15 cellular contexts compared by ENCODE assay signal in genomic region chr10:52615349-52615748, GRCh38.
A peak's percentile ranks its signal among the peaks of the same experiment; 100 is the strongest.
DNase-seq lines count a peak whose midpoint lies in the region; ATAC-seq and TF ChIP-seq lines count a peak whose summit lies in the region.
"Had no signal": no experiment of that assay in that cellular context is flagged by ENCODE, and none has a peak within 500 bp of the region (broad histone marks: within the 10 kb centered on the region; RNA-seq: fewer than 3 reads in every experiment).

No MANE protein-coding gene starts in this region.

- no peak for TF ChIP-seq CTCF in SK-N-SH (IDR thresholded peaks at IDR 0.05)
- TF ChIP-seq CTCF in dorsolateral prefrontal cortex (IDR thresholded peaks at IDR 0.05 in 54 of 56, conservative IDR thresholded peaks at IDR 0.05 in 2 of 56; ENCODE audit: low read depth in 1 of 56, partially characterized antibody in 56 of 56), result no peak
- TF ChIP-seq CTCF in CD14-positive monocyte (IDR thresholded peaks at IDR 0.05), result no peak
- TF ChIP-seq CTCF in gastroesophageal sphincter (IDR thresholded peaks at IDR 0.05), result no peak

- no peak for TF ChIP-seq POLR2A in gastroesophageal sphincter (IDR thresholded peaks at IDR 0.05)

- DNase-seq in GM23248 (peak; percentile 23), SK-N-SH (no peak), dorsolateral prefrontal cortex (no peak), superior temporal gyrus (ENCODE audit: extremely low spot score) (peak; percentile 46), CD14-positive monocyte (ENCODE audit: low spot score) (no peak), epidermal melanocyte (ENCODE audit: insufficient read length, low spot score) (no peak)
- DNase-seq: 8988T; Caco-2; CD8-positive, alpha-beta T cell; GDM1; GOT3; H9 had no signal

- no peaks in the 10 kb centered on the region for H3K4me1 Mint-ChIP-seq in CD14-positive monocyte
- H3K4me1 Mint-ChIP-seq: H9 had no signal

- intact Hi-C loops in dorsolateral prefrontal cortex (cut with DNase I) (no loop called here), CD14-positive monocyte (cut with micrococcal nuclease) (no loop called here)

- no peak overlapping the region for H3K27ac Mint-ChIP-seq in CD14-positive monocyte
- H3K27ac Mint-ChIP-seq: CD8-positive, alpha-beta T cell; H9 had no signal

- peaks cover 0 to 3% (median 1%) of the 10 kb centered on the region in 3 donors for H3K27me3 Mint-ChIP-seq in CD14-positive monocyte (ENCODE audit: low read depth in 3 of 3)

- H3K4me3 ChIP-seq in GM23248 (no peak overlapping the region), SK-N-SH (ENCODE audit: low read depth in 2 of 2, low read length in 1 of 2) (no peak overlapping the region), dorsolateral prefrontal cortex (no peak overlapping the region), gastroesophageal sphincter (no peak overlapping the region)
- H3K4me3 ChIP-seq: BLaER1 had no signal

- no peaks in the 10 kb centered on the region for H3K36me3 ChIP-seq in GM23248 (ENCODE audit: low read depth)
- no peaks in the 10 kb centered on the region for H3K36me3 ChIP-seq in SK-N-SH (replicated peaks in 1 of 2; ENCODE audit: control insufficient read depth in 1 of 2, insufficient read depth in 2 of 2, low read length in 1 of 2)
- H3K36me3 ChIP-seq in gastroesophageal sphincter, result no peaks in the 10 kb centered on the region
- H3K36me3 ChIP-seq: BLaER1 had no signal

- TF ChIP-seq RAD21 in SK-N-SH (IDR thresholded peaks at IDR 0.05; ENCODE audit: low read length), result no peak

- H3F3A ChIP-seq in GM23248 (ENCODE audit: insufficient read depth) (peaks cover 17% of the 10 kb centered on the region), SK-N-SH (replicated peaks; ENCODE audit: insufficient read depth) (peaks cover 19% of the 10 kb centered on the region)

- H3K79me2 ChIP-seq in GM23248 (ENCODE audit: insufficient read depth), result no peaks in the 10 kb centered on the region
- no peaks in the 10 kb centered on the region for H3K79me2 ChIP-seq in SK-N-SH (ENCODE audit: insufficient read depth)

- H3K4me3 Mint-ChIP-seq in CD14-positive monocyte, result no peak overlapping the region
- H3K4me3 Mint-ChIP-seq: CD8-positive, alpha-beta T cell; H9 had no signal

- H3K4me1 ChIP-seq in GM23248 (ENCODE audit: insufficient read depth), result peaks cover 36% of the 10 kb centered on the region
- H3K4me1 ChIP-seq in SK-N-SH (ENCODE audit: control insufficient read depth in 1 of 2, insufficient read depth in 2 of 2, low read depth in 1 of 2, low read length in 1 of 2), result peaks cover 9 to 13% of the 10 kb centered on the region in 2 experiments; a peak in 3 of 4 replicates
- H3K4me1 ChIP-seq in gastroesophageal sphincter, result no peaks in the 10 kb centered on the region
- H3K4me1 ChIP-seq: BLaER1, Caco-2 had no signal

- no peaks in the 10 kb centered on the region for H3K9me3 ChIP-seq in GM23248 (ENCODE audit: low read depth)
- H3K9me3 ChIP-seq in SK-N-SH, result no peaks in the 10 kb centered on the region
- no peaks in the 10 kb centered on the region for H3K9me3 ChIP-seq in gastroesophageal sphincter
- H3K9me3 ChIP-seq: BLaER1, Caco-2 had no signal

- CTCF ChIA-PET in SK-N-SH (lab: Yijun Ruan, JAX), result interaction anchor here (0.6 kb wide), 1 partner anchor 34 kb away, joined by 3 read pairs; no protein-coding TSS in a partner anchor

- ATAC-seq in GM18858 (IDR thresholded peaks at IDR 0.05; ENCODE audit: unreplicated experiment) (no peak), gastroesophageal sphincter (no peak)
- ATAC-seq: CD8-positive, alpha-beta T cell had no signal

- H3K9ac ChIP-seq in GM23248, result no peak overlapping the region
- no peak overlapping the region for H3K9ac ChIP-seq in SK-N-SH
- H3K9ac ChIP-seq: BLaER1 had no signal

- H3K27ac ChIP-seq in GM23248, result peak overlapping the region; percentile 38
- peak overlapping the region; percentile 33 to 65; a peak in 3 of 4 replicates for H3K27ac ChIP-seq in SK-N-SH (ENCODE audit: low read depth in 2 of 2, low read length in 1 of 2)
- peak overlapping the region in 35 of 59 donors; percentile 7 to 78 (median 55) for H3K27ac ChIP-seq in dorsolateral prefrontal cortex
- H3K27ac ChIP-seq in gastroesophageal sphincter, result no peak overlapping the region
- H3K27ac ChIP-seq: BLaER1 had no signal

- H3K9me2 ChIP-seq in GM23248 (ENCODE audit: insufficient read depth) (no peaks in the 10 kb centered on the region), SK-N-SH (no peaks in the 10 kb centered on the region)

- H3K27me3 ChIP-seq in GM23248 (replicated peaks; ENCODE audit: insufficient read depth) (no peaks in the 10 kb centered on the region), SK-N-SH (ENCODE audit: insufficient read depth) (no peaks in the 10 kb centered on the region), dorsolateral prefrontal cortex (peaks cover 0 to 2% (median 0%) of the 10 kb centered on the region in 45 donors), gastroesophageal sphincter (no peaks in the 10 kb centered on the region)
- H3K27me3 ChIP-seq: BLaER1 had no signal

- no peak overlapping the region for H3K4me2 ChIP-seq in GM23248 (ENCODE audit: unreplicated experiment)
- H3K4me2 ChIP-seq in SK-N-SH, result no peak overlapping the region
- H3K4me2 ChIP-seq: BLaER1 had no signal

- no peaks in the 10 kb centered on the region for H3K36me3 Mint-ChIP-seq in CD14-positive monocyte
- H3K36me3 Mint-ChIP-seq: CD8-positive, alpha-beta T cell had no signal

- no peak overlapping the region for H2AFZ ChIP-seq in GM23248
- peak overlapping the region; percentile 26; the same call in 1 of the 2 replicates for H2AFZ ChIP-seq in SK-N-SH (ENCODE audit: low read depth)

- in situ Hi-C loops in GM23248 (cut with MboI), result no loop called here

- no peaks in the 10 kb centered on the region for H4K20me1 ChIP-seq in GM23248 (ENCODE audit: insufficient read depth)
- H4K20me1 ChIP-seq in SK-N-SH (ENCODE audit: insufficient read depth), result no peaks in the 10 kb centered on the region
- H4K20me1 ChIP-seq: BLaER1 had no signal

- no peaks in the 10 kb centered on the region for H3K9me3 Mint-ChIP-seq in CD14-positive monocyte
- H3K9me3 Mint-ChIP-seq: H9 had no signal

- POLR2A ChIA-PET in SK-N-SH (lab: Yijun Ruan, JAX), result no interaction called here

- TF ChIP-seq EP300 in SK-N-SH (IDR thresholded peaks at IDR 0.05; ENCODE audit: borderline replicate concordance in 1 of 2, low read depth in 1 of 2, low read length in 1 of 2) (no peak), gastroesophageal sphincter (IDR thresholded peaks at IDR 0.05) (no peak)

TF ChIP-seq in SK-N-SH, 30 proteins besides CTCF, POLR2A, EP300 and RAD21:
- no peak for TF ChIP-seq TAF1 (IDR thresholded peaks at IDR 0.05; ENCODE audit: borderline replicate concordance, low read depth, low read length)
- no peak for TF ChIP-seq GABPA (IDR thresholded peaks at IDR 0.05; ENCODE audit: low read depth)
- TF ChIP-seq REST (IDR thresholded peaks at IDR 0.05; ENCODE audit: low read depth, low read length), result no peak
- TF ChIP-seq YY1 (IDR thresholded peaks at IDR 0.05; ENCODE audit: low read depth), result no peak

Comparison
In these comparisons a context has a peak if more than half of its experiments do, and no peak if none do; other contexts are left out.
1. DNase-seq: peak in GM23248 (single experiment) and superior temporal gyrus (single experiment); none in SK-N-SH (single experiment), dorsolateral prefrontal cortex (0 of 10), CD14-positive monocyte (single experiment) and epidermal melanocyte (single experiment).
2. H3K27ac ChIP-seq: peak in GM23248 (single experiment), SK-N-SH (2 of 2) and dorsolateral prefrontal cortex (35 of 59); none in gastroesophageal sphincter (0 of 4).